13 cellular contexts compared by ENCODE assay signal in genomic region chr6:56868687-56869086, GRCh38.
DNase-seq lines count a peak whose midpoint lies in the region; ATAC-seq and TF ChIP-seq lines count a peak whose summit lies in the region.
"Had no signal": no experiment of that assay in that cellular context is flagged by ENCODE, and none has a peak within 500 bp of the region (broad histone marks: within the 10 kb centered on the region; RNA-seq: fewer than 3 reads in every experiment).

No MANE protein-coding gene starts in this region.

- H4K20me1 ChIP-seq in SK-N-SH (ENCODE audit: insufficient read depth), result no peaks in the 10 kb centered on the region

- no peak overlapping the region for H2AFZ ChIP-seq in SK-N-SH (ENCODE audit: low read depth)

- TF ChIP-seq RAD21 in SK-N-SH (IDR thresholded peaks at IDR 0.05; ENCODE audit: low read length), result no peak

- H3K4me1 ChIP-seq in SK-N-SH (ENCODE audit: control insufficient read depth in 1 of 2, insufficient read depth in 2 of 2, low read depth in 1 of 2, low read length in 1 of 2), result peaks cover 11 to 42% of the 10 kb centered on the region in 2 experiments; a peak in 3 of 4 replicates
- H3K4me1 ChIP-seq: BE2C had no signal

- H3K36me3 Mint-ChIP-seq in activated T-helper 2 cell treated with anti-CD3 and anti-CD28 coated beads, Interferon-gamma antibody, Interleukin-2, Interleukin-4, amounts not matched to agents 10 μg/mL and 5 μg/mL and 100 μg/mL, durations not matched to agents 14 hours and 24 hours and 36 hours (ENCODE audit: low read depth), result no peaks in the 10 kb centered on the region

- no peaks in the 10 kb centered on the region for H3K9me3 ChIP-seq in SK-N-SH
- H3K9me3 ChIP-seq: BE2C had no signal

- H3K4me1 Mint-ChIP-seq in activated T-helper 2 cell treated with anti-CD3 and anti-CD28 coated beads, Interferon-gamma antibody, Interleukin-2, Interleukin-4, amounts not matched to agents 10 μg/mL and 5 μg/mL and 100 μg/mL, durations not matched to agents 14 hours and 24 hours and 36 hours (ENCODE audit: low read depth), result no peaks in the 10 kb centered on the region

- peaks cover 33% of the 10 kb centered on the region for H3F3A ChIP-seq in SK-N-SH (replicated peaks; ENCODE audit: insufficient read depth)

- TF ChIP-seq EP300 in SK-N-SH (IDR thresholded peaks at IDR 0.05; ENCODE audit: borderline replicate concordance in 1 of 2, low read depth in 1 of 2, low read length in 1 of 2), result peak; percentile 22 to 64; a peak in 3 of 4 replicates

- H3K9me3 Mint-ChIP-seq in activated T-helper 2 cell treated with anti-CD3 and anti-CD28 coated beads, Interferon-gamma antibody, Interleukin-2, Interleukin-4, amounts not matched to agents 10 μg/mL and 5 μg/mL and 100 μg/mL, durations not matched to agents 14 hours and 24 hours and 36 hours, result no peaks in the 10 kb centered on the region

- H3K27me3 ChIP-seq in SK-N-SH (ENCODE audit: insufficient read depth), result no peaks in the 10 kb centered on the region
- H3K27me3 ChIP-seq: BE2C had no signal

- no peaks in the 10 kb centered on the region for H3K9me2 ChIP-seq in SK-N-SH

- H3K4me2 ChIP-seq in SK-N-SH, result peak overlapping the region; percentile 65

- WGBS in SK-N-SH (ENCODE audit: low lambda C conversion rate), result 0% methylated on average over 1 of the region's 1 CpG

- DNase-seq in AG09319 (ENCODE audit: extremely low read depth, low read depth) (peak; percentile 68), SK-N-SH (peak; percentile 39), foreskin fibroblast (peak; percentile 83 to 90), NCI-H526 treated with DMSO at 0.1 percent for 48 hours (lab: John Stamatoyannopoulos, UW) (no peak), Ammon's horn (ENCODE audit: low spot score) (no peak)
- no peak for DNase-seq in activated T-helper 2 cell treated with anti-CD3 and anti-CD28 coated beads, Interferon-gamma antibody, Interleukin-2, Interleukin-4, amounts not matched to agents 10 μg/mL and 5 μg/mL and 100 μg/mL, durations not matched to agents 14 hours and 24 hours and 36 hours (ENCODE audit: low spot score)
- DNase-seq: activated CD4-positive, alpha-beta T cell treated with anti-CD3 and anti-CD28 coated beads for 4 hours; activated naive CD4-positive, alpha-beta T cell treated with Interleukin-2 at 50 U/mL for 16 hours; BE2C; NCI-H2029 treated with DMSO at 0.1 percent for 48 hours; stimulated activated CD8-positive, alpha-beta memory T cell treated with anti-CD3 and anti-CD28 coated beads, Interleukin-4, amount 100 ng/mL, for 48 hours had no signal

- H3K4me3 ChIP-seq in SK-N-SH (ENCODE audit: low read depth in 2 of 2, low read length in 1 of 2) (no peak overlapping the region; a peak in 1 of 4 replicates), foreskin fibroblast (ENCODE audit: low read depth in 1 of 2, low read length in 2 of 2) (no peak overlapping the region)

- intact Hi-C loops in activated T-helper 2 cell treated with anti-CD3 and anti-CD28 coated beads, Interferon-gamma antibody, Interleukin-2, Interleukin-4, amounts not matched to agents 10 μg/mL and 5 μg/mL and 100 μg/mL, durations not matched to agents 14 hours and 24 hours and 36 hours (cut with micrococcal nuclease), result no loop called here

- no peak overlapping the region for H3K27ac Mint-ChIP-seq in activated T-helper 2 cell treated with anti-CD3 and anti-CD28 coated beads, Interferon-gamma antibody, Interleukin-2, Interleukin-4, amounts not matched to agents 10 μg/mL and 5 μg/mL and 100 μg/mL, durations not matched to agents 14 hours and 24 hours and 36 hours

- H3K79me2 ChIP-seq in SK-N-SH (ENCODE audit: insufficient read depth), result peaks cover 33% of the 10 kb centered on the region

- POLR2A ChIA-PET in SK-N-SH (lab: Yijun Ruan, JAX), result no interaction called here

- peaks cover 6% of the 10 kb centered on the region for H3K27me3 Mint-ChIP-seq in activated T-helper 2 cell treated with anti-CD3 and anti-CD28 coated beads, Interferon-gamma antibody, Interleukin-2, Interleukin-4, amounts not matched to agents 10 μg/mL and 5 μg/mL and 100 μg/mL, durations not matched to agents 14 hours and 24 hours and 36 hours (ENCODE audit: low read depth)

- ATAC-seq in HG02870 (IDR thresholded peaks at IDR 0.05; ENCODE audit: unreplicated experiment), result peak; percentile 54
- no peak for ATAC-seq in HG03097 (IDR thresholded peaks at IDR 0.05; ENCODE audit: low FRiP score, unreplicated experiment)

- H3K9ac ChIP-seq in SK-N-SH, result peak overlapping the region; percentile 43; the same call in 1 of the 2 replicates

- no peak overlapping the region for H3K4me3 Mint-ChIP-seq in activated T-helper 2 cell treated with anti-CD3 and anti-CD28 coated beads, Interferon-gamma antibody, Interleukin-2, Interleukin-4, amounts not matched to agents 10 μg/mL and 5 μg/mL and 100 μg/mL, durations not matched to agents 14 hours and 24 hours and 36 hours (ENCODE audit: low read depth)

- TF ChIP-seq CTCF in AG09319 (IDR thresholded peaks at IDR 0.05; ENCODE audit: low read depth, low read length) (no peak), SK-N-SH (IDR thresholded peaks at IDR 0.05) (no peak), foreskin fibroblast (IDR thresholded peaks at IDR 0.05; ENCODE audit: low read depth, low read length) (no peak)

- CTCF ChIA-PET in SK-N-SH (lab: Yijun Ruan, JAX), result interaction anchor here (2.9 kb wide), 1 partner anchor 16 kb away, joined by 14 read pairs; no protein-coding TSS in a partner anchor

- H3K27ac ChIP-seq in SK-N-SH (ENCODE audit: low read depth in 2 of 2, low read length in 1 of 2), result peak overlapping the region; percentile 45 to 90; a peak in 3 of 4 replicates

- H3K36me3 ChIP-seq in SK-N-SH (replicated peaks in 1 of 2; ENCODE audit: control insufficient read depth in 1 of 2, insufficient read depth in 2 of 2, low read length in 1 of 2), result peaks cover 0 to 4% of the 10 kb centered on the region in 2 experiments
- H3K36me3 ChIP-seq: BE2C had no signal

TF ChIP-seq in SK-N-SH, 30 proteins besides CTCF, POLR2A, EP300 and RAD21 (continues in another document):
- TF ChIP-seq ZBTB33 (IDR thresholded peaks at IDR 0.05; ENCODE audit: borderline replicate concordance, low read depth) (0 out of 2 replicates have a peak, but pooled peaks have one; percentile 31), SIN3A (IDR thresholded peaks at IDR 0.05; ENCODE audit: borderline replicate concordance, low read depth, low read length) (no peak), FOXM1 (IDR thresholded peaks at IDR 0.05; ENCODE audit: low read depth) (no peak), IRF3 (IDR thresholded peaks at IDR 0.05; ENCODE audit: low read depth, low read length) (no peak), GATA2 (CRISPR knock-in tag; IDR thresholded peaks at IDR 0.05) (peak; percentile 44; the same call in 1 of the 2 replicates), FOSL2 (IDR thresholded peaks at IDR 0.05; ENCODE audit: borderline replicate concordance, low read depth) (peak; percentile 82), NFIC (IDR thresholded peaks at IDR 0.05; ENCODE audit: borderline replicate concordance) (peak; percentile 48), MXI1 (IDR thresholded peaks at IDR 0.05; ENCODE audit: low read depth, low read length) (no peak), MEF2A (IDR thresholded peaks at IDR 0.05; ENCODE audit: borderline replicate concordance, low read depth) (peak; percentile 32; the same call in 1 of the 2 replicates), TEAD4 (IDR thresholded peaks at IDR 0.05; ENCODE audit: borderline replicate concordance, insufficient read depth) (peak; percentile 51; the same call in 1 of the 2 replicates), PBX3 (IDR thresholded peaks at IDR 0.05) (peak; percentile 62), SMC3 (IDR thresholded peaks at IDR 0.05; ENCODE audit: low read depth, low read length) (no peak), FOXJ3 (CRISPR knock-in tag; IDR thresholded peaks at IDR 0.05) (no peak), YY1 (IDR thresholded peaks at IDR 0.05; ENCODE audit: low read depth) (no peak), RXRA (IDR thresholded peaks at IDR 0.05; ENCODE audit: borderline replicate concordance, low read depth) (peak; percentile 61; the same call in 1 of the 2 replicates), NRF1 (IDR thresholded peaks at IDR 0.05; ENCODE audit: low read depth, low read length) (no peak), JUND (IDR thresholded peaks at IDR 0.05) (peak; percentile 85), CHD2 (IDR thresholded peaks at IDR 0.05; ENCODE audit: low read length, partially characterized antibody) (no peak), TCF12 (IDR thresholded peaks at IDR 0.05) (peak; percentile 75)

Comparison
In these comparisons a context has a peak if more than half of its experiments do, and no peak if none do; other contexts are left out.
1. DNase-seq: peak in AG09319 (single experiment), SK-N-SH (single experiment) and foreskin fibroblast (2 of 2); none in activated T-helper 2 cell treated with anti-CD3 and anti-CD28 coated beads, Interferon-gamma antibody, Interleukin-2, Interleukin-4, amounts not matched to agents 10 μg/mL and 5 μg/mL and 100 μg/mL, durations not matched to agents 14 hours and 24 hours and 36 hours (single experiment), NCI-H526 treated with DMSO at 0.1 percent for 48 hours (single experiment) and Ammon's horn (single experiment).